Comparison of ENCODE assay signal across 31 cellular contexts in genomic region chr9:83208065-83208850, GRCh38.
DNase-seq lines count a peak whose midpoint lies in the region; ATAC-seq, FAIRE-seq and TF ChIP-seq lines count a peak whose summit lies in the region.
"Had no signal": no experiment of that assay in that cellular context is flagged by ENCODE, and none has a peak within 500 bp of the region (broad histone marks: within the 10 kb centered on the region; RNA-seq: fewer than 3 reads in every experiment).

No MANE protein-coding gene starts in this region.

- intact Hi-C loops in left colon (cut with DNase I, micrococcal nuclease): no loop called here
- intact Hi-C loops in upper lobe of right lung (cut with DNase I): no loop called here
- intact Hi-C loops in pancreas (cut with DNase I): no loop called here

- FAIRE-seq in astrocyte (lab: Jason Lieb, UNC) (no peak), pancreas (lab: Jason Lieb, UNC) (no peak)
- FAIRE-seq: frontal cortex had no signal

- TF ChIP-seq CTCF in astrocyte (IDR thresholded peaks at IDR 0.05; ENCODE audit: insufficient read depth, low read depth, low read length): no peak
- TF ChIP-seq CTCF in upper lobe of right lung (IDR thresholded peaks at IDR 0.05): no peak
- no peak for TF ChIP-seq CTCF in pancreas (IDR thresholded peaks at IDR 0.05)
- no peak for TF ChIP-seq CTCF in endothelial cell (IDR thresholded peaks at IDR 0.05; ENCODE audit: unreplicated experiment)

- WGBS in pancreas, 2 donors: 78 to 85% methylated on average over 9 of the region's 9 CpGs

- H3K4me3 Mint-ChIP-seq in astrocyte (ENCODE audit: unreplicated experiment): no peak overlapping the region
- no peak overlapping the region for H3K4me3 Mint-ChIP-seq in endothelial cell (ENCODE audit: unreplicated experiment)
- H3K4me3 Mint-ChIP-seq: activated naive CD8-positive, alpha-beta T cell treated with anti-CD3 and anti-CD28 coated beads for 36 hours; activated T-cell treated with anti-CD3 and anti-CD28 coated beads, Interleukin-2, amount 50 U/mL, for 24 hours; endodermal cell; T-cell had no signal

- ATAC-seq in left colon (peak; percentile 77), upper lobe of right lung (peak; percentile 33), pancreas (no peak)
- ATAC-seq: T-cell had no signal

- H3K4me1 Mint-ChIP-seq in astrocyte (ENCODE audit: low read depth, unreplicated experiment) (peaks cover 10% of the 10 kb centered on the region), endothelial cell (ENCODE audit: unreplicated experiment) (peaks cover 10% of the 10 kb centered on the region)
- H3K4me1 Mint-ChIP-seq: activated naive CD8-positive, alpha-beta T cell treated with anti-CD3 and anti-CD28 coated beads for 36 hours; endodermal cell; T-cell had no signal

- H3K9ac ChIP-seq in astrocyte (ENCODE audit: low read length): no peak overlapping the region
- H3K9ac ChIP-seq: GM23248 had no signal

- DNase-seq in NCI-H226: peak; percentile 89
- peak; percentile 6 for DNase-seq in astrocyte (ENCODE audit: low read depth)
- DNase-seq in left colon: peak in 1 of 2 donors; percentile 9
- DNase-seq in upper lobe of right lung: no peak
- no peak for DNase-seq in amygdala (lab: John Stamatoyannopoulos, UW)
- DNase-seq in pancreas: no peak
- no peak for DNase-seq in endothelial cell (ENCODE audit: low spot score)
- DNase-seq: activated effector memory CD4-positive, alpha-beta T cell treated with anti-CD3 and anti-CD28 coated beads, Interleukin-2, amount 50 U/mL, for 16 hours; activated naive CD8-positive, alpha-beta T cell treated with anti-CD3 and anti-CD28 coated beads for 36 hours; activated T-cell treated with anti-CD3 and anti-CD28 coated beads, Interleukin-2, amount 50 U/mL, for 24 hours; Caco-2; caudate nucleus; dermis blood vessel endothelial cell; DMS79; endodermal cell; GDM1; GM23248; kidney glomerular epithelial cell; NCI-H1048; NCI-H446; NCI-H82; ovary; RPMI8226; stimulated activated CD4-positive, alpha-beta T cell treated with anti-CD3 and anti-CD28 coated beads, Interleukin-4, amount 100 ng/mL, for 1 hour; T-cell; tibial artery had no signal

- H3K4me2 ChIP-seq in astrocyte (ENCODE audit: low read length): no peak overlapping the region

- H4K20me1 ChIP-seq in astrocyte (ENCODE audit: insufficient read depth, low read length): no peaks in the 10 kb centered on the region

- H3K36me3 Mint-ChIP-seq in astrocyte (ENCODE audit: low read depth, unreplicated experiment) (no peaks in the 10 kb centered on the region), endothelial cell (ENCODE audit: low read depth, unreplicated experiment) (no peaks in the 10 kb centered on the region)
- H3K36me3 Mint-ChIP-seq: activated naive CD8-positive, alpha-beta T cell treated with anti-CD3 and anti-CD28 coated beads for 36 hours; T-cell had no signal

- H3K27me3 ChIP-seq in astrocyte (ENCODE audit: insufficient read depth, low read length) (no peaks in the 10 kb centered on the region), upper lobe of right lung (no peaks in the 10 kb centered on the region), pancreas (no peaks in the 10 kb centered on the region)
- H3K27me3 ChIP-seq: ascending aorta, esophagus muscularis mucosa, ovary, tibial artery had no signal

- no peaks in the 10 kb centered on the region for H3K79me2 ChIP-seq in astrocyte (ENCODE audit: insufficient read depth, low read length)

- peaks cover 2% of the 10 kb centered on the region for H3K9me3 Mint-ChIP-seq in astrocyte (ENCODE audit: unreplicated experiment)
- H3K9me3 Mint-ChIP-seq in endothelial cell (ENCODE audit: unreplicated experiment): no peaks in the 10 kb centered on the region
- H3K9me3 Mint-ChIP-seq: activated naive CD8-positive, alpha-beta T cell treated with anti-CD3 and anti-CD28 coated beads for 36 hours; activated T-cell treated with anti-CD3 and anti-CD28 coated beads, Interleukin-2, amount 50 U/mL, for 24 hours; endodermal cell had no signal

- H3K4me1 ChIP-seq in astrocyte (ENCODE audit: insufficient read depth, low read length) (no peaks in the 10 kb centered on the region), upper lobe of right lung (no peaks in the 10 kb centered on the region), pancreas (no peaks in the 10 kb centered on the region)
- H3K4me1 ChIP-seq: ascending aorta, Caco-2, esophagus muscularis mucosa, SJSA1, tibial artery had no signal

- peaks cover 4% of the 10 kb centered on the region for H3K27me3 Mint-ChIP-seq in astrocyte (ENCODE audit: low read depth, unreplicated experiment)
- peaks cover 3% of the 10 kb centered on the region for H3K27me3 Mint-ChIP-seq in endothelial cell (ENCODE audit: unreplicated experiment)

- H3K27ac Mint-ChIP-seq in astrocyte (ENCODE audit: unreplicated experiment) (no peak overlapping the region), endothelial cell (ENCODE audit: unreplicated experiment) (no peak overlapping the region)
- H3K27ac Mint-ChIP-seq: activated naive CD8-positive, alpha-beta T cell treated with anti-CD3 and anti-CD28 coated beads for 36 hours; activated T-cell treated with anti-CD3 and anti-CD28 coated beads, Interleukin-2, amount 50 U/mL, for 24 hours; endodermal cell; T-cell had no signal

- no peaks in the 10 kb centered on the region for H3K36me3 ChIP-seq in astrocyte (ENCODE audit: insufficient read depth, low read length)
- H3K36me3 ChIP-seq in upper lobe of right lung: no peaks in the 10 kb centered on the region
- H3K36me3 ChIP-seq in pancreas: no peaks in the 10 kb centered on the region
- H3K36me3 ChIP-seq: ascending aorta, esophagus muscularis mucosa, ovary, SJSA1, tibial artery had no signal

- H3K27ac ChIP-seq in astrocyte (ENCODE audit: low read depth, low read length) (no peak overlapping the region), upper lobe of right lung (no peak overlapping the region), pancreas (no peak overlapping the region)
- H3K27ac ChIP-seq: ascending aorta, C4-2B, esophagus muscularis mucosa, GM23248, ovary, SJSA1, tibial artery had no signal

- H3K4me3 ChIP-seq in astrocyte (ENCODE audit: insufficient read depth, low read depth, low read length): no peak overlapping the region
- H3K4me3 ChIP-seq in upper lobe of right lung: no peak overlapping the region
- H3K4me3 ChIP-seq in pancreas: no peak overlapping the region
- H3K4me3 ChIP-seq: ascending aorta, esophagus muscularis mucosa, GM23248, ovary, SJSA1, tibial artery had no signal

- no peaks in the 10 kb centered on the region for H3K9me3 ChIP-seq in astrocyte (ENCODE audit: insufficient read depth, low read depth, low read length)
- no peaks in the 10 kb centered on the region for H3K9me3 ChIP-seq in upper lobe of right lung
- no peaks in the 10 kb centered on the region for H3K9me3 ChIP-seq in pancreas
- H3K9me3 ChIP-seq: ascending aorta, Caco-2, esophagus muscularis mucosa, ovary, SJSA1, tibial artery had no signal

- H2AFZ ChIP-seq in astrocyte (ENCODE audit: low read depth, low read length): no peak overlapping the region
- H2AFZ ChIP-seq: GM23248 had no signal

Comparison
In these comparisons a context has a peak if more than half of its experiments do, and no peak if none do; other contexts are left out.
1. DNase-seq: peak in NCI-H226 (single experiment) and astrocyte (single experiment); none in upper lobe of right lung (single experiment), amygdala (0 of 56), pancreas (0 of 6) and endothelial cell (single experiment).
2. ATAC-seq: peak in left colon (single experiment) and upper lobe of right lung (single experiment); none in pancreas (0 of 4).